In the genomic region with DNA sequence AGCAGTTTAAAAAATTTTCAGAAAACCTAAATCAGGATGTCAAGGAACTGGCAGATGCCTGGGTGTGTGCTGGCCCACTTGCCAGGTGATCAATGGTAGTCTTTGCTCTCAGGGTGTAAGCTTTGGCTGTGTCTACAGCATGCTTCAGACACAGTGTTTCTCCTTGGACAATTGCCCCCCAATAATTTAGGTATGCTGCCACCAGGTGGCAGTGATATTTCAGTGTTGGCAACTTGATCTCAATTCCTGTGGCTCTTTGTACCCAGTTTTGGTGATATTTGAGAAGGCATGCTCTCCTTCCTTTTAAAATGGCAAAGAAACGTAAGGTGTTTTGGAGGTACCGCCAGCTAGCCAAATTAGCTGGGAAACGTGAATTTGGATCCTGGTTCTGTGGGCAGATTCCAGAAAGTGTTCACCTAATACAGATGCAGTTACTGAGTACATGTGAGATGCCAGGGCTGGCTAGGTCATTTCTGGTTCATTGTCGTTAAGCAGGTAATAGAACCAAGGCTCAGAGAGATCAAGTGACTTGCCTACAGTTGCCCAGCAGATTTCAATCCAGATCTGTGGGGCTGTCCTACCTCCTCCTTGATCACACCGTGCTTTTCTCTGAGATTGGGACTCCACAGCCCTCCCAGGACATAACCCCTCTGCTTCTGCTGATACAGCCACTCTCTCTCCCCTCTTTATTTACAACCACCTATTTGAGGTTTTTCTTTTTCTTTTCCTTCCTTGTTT, we compare ENCODE assay signal across 1 cellular context.
TF ChIP-seq lines count a peak whose summit lies in the region.

No MANE protein-coding gene starts in this region.

TF ChIP-seq in GM23338, 12 proteins besides CTCF, POLR2A, EP300 and RAD21:
- TF ChIP-seq, protein P1, sequence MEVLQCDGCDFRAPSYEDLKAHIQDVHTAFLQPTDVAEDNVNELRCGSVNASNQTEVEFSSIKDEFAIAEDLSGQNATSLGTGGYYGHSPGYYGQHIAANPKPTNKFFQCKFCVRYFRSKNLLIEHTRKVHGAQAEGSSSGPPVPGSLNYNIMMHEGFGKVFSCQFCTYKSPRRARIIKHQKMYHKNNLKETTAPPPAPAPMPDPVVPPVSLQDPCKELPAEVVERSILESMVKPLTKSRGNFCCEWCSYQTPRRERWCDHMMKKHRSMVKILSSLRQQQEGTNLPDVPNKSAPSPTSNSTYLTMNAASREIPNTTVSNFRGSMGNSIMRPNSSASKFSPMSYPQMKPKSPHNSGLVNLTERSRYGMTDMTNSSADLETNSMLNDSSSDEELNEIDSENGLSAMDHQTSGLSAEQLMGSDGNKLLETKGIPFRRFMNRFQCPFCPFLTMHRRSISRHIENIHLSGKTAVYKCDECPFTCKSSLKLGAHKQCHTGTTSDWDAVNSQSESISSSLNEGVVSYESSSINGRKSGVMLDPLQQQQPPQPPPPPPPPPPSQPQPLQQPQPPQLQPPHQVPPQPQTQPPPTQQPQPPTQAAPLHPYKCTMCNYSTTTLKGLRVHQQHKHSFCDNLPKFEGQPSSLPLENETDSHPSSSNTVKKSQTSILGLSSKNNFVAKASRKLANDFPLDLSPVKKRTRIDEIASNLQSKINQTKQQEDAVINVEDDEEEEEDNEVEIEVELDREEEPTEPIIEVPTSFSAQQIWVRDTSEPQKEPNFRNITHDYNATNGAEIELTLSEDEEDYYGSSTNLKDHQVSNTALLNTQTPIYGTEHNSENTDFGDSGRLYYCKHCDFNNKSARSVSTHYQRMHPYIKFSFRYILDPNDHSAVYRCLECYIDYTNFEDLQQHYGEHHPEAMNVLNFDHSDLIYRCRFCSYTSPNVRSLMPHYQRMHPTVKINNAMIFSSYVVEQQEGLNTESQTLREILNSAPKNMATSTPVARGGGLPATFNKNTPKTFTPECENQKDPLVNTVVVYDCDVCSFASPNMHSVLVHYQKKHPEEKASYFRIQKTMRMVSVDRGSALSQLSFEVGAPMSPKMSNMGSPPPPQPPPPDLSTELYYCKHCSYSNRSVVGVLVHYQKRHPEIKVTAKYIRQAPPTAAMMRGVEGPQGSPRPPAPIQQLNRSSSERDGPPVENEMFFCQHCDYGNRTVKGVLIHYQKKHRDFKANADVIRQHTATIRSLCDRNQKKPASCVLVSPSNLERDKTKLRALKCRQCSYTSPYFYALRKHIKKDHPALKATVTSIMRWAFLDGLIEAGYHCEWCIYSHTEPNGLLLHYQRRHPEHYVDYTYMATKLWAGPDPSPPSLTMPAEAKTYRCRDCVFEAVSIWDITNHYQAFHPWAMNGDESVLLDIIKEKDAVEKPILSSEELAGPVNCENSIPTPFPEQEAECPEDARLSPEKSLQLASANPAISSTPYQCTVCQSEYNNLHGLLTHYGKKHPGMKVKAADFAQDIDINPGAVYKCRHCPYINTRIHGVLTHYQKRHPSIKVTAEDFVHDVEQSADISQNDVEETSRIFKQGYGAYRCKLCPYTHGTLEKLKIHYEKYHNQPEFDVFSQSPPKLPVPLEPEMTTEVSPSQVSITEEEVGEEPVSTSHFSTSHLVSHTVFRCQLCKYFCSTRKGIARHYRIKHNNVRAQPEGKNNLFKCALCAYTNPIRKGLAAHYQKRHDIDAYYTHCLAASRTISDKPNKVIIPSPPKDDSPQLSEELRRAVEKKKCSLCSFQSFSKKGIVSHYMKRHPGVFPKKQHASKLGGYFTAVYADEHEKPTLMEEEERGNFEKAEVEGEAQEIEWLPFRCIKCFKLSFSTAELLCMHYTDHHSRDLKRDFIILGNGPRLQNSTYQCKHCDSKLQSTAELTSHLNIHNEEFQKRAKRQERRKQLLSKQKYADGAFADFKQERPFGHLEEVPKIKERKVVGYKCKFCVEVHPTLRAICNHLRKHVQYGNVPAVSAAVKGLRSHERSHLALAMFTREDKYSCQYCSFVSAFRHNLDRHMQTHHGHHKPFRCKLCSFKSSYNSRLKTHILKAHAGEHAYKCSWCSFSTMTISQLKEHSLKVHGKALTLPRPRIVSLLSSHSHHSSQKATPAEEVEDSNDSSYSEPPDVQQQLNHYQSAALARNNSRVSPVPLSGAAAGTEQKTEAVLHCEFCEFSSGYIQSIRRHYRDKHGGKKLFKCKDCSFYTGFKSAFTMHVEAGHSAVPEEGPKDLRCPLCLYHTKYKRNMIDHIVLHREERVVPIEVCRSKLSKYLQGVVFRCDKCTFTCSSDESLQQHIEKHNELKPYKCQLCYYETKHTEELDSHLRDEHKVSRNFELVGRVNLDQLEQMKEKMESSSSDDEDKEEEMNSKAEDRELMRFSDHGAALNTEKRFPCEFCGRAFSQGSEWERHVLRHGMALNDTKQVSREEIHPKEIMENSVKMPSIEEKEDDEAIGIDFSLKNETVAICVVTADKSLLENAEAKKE (CRISPR knock-in tag; IDR thresholded peaks at IDR 0.05): no peak
- TF ChIP-seq NANOG (IDR thresholded peaks at IDR 0.05; ENCODE audit: borderline replicate concordance) (no peak), CREB1 (CRISPR knock-in tag; IDR thresholded peaks at IDR 0.05; ENCODE audit: low read depth) (no peak), STAT1 (IDR thresholded peaks at IDR 0.05; ENCODE audit: unreplicated experiment) (no peak), ZNF114 (CRISPR knock-in tag; IDR thresholded peaks at IDR 0.05) (no peak), JUNB (IDR thresholded peaks at IDR 0.05; ENCODE audit: unreplicated experiment) (no peak), POLR2AphosphoS5 (IDR thresholded peaks at IDR 0.05; ENCODE audit: low read depth) (no peak), EZH2 (IDR thresholded peaks at IDR 0.05; ENCODE audit: low read depth, unreplicated experiment) (no peak), EZH2phosphoT487 (IDR thresholded peaks at IDR 0.05; ENCODE audit: unreplicated experiment) (no peak), ZNF331 (CRISPR knock-in tag; IDR thresholded peaks at IDR 0.05; ENCODE audit: low read depth) (no peak)
- TF ChIP-seq, protein P2, sequence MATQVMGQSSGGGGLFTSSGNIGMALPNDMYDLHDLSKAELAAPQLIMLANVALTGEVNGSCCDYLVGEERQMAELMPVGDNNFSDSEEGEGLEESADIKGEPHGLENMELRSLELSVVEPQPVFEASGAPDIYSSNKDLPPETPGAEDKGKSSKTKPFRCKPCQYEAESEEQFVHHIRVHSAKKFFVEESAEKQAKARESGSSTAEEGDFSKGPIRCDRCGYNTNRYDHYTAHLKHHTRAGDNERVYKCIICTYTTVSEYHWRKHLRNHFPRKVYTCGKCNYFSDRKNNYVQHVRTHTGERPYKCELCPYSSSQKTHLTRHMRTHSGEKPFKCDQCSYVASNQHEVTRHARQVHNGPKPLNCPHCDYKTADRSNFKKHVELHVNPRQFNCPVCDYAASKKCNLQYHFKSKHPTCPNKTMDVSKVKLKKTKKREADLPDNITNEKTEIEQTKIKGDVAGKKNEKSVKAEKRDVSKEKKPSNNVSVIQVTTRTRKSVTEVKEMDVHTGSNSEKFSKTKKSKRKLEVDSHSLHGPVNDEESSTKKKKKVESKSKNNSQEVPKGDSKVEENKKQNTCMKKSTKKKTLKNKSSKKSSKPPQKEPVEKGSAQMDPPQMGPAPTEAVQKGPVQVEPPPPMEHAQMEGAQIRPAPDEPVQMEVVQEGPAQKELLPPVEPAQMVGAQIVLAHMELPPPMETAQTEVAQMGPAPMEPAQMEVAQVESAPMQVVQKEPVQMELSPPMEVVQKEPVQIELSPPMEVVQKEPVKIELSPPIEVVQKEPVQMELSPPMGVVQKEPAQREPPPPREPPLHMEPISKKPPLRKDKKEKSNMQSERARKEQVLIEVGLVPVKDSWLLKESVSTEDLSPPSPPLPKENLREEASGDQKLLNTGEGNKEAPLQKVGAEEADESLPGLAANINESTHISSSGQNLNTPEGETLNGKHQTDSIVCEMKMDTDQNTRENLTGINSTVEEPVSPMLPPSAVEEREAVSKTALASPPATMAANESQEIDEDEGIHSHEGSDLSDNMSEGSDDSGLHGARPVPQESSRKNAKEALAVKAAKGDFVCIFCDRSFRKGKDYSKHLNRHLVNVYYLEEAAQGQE (IDR thresholded peaks at IDR 0.05; ENCODE audit: unreplicated experiment): no peak
- TF ChIP-seq, protein P3, sequence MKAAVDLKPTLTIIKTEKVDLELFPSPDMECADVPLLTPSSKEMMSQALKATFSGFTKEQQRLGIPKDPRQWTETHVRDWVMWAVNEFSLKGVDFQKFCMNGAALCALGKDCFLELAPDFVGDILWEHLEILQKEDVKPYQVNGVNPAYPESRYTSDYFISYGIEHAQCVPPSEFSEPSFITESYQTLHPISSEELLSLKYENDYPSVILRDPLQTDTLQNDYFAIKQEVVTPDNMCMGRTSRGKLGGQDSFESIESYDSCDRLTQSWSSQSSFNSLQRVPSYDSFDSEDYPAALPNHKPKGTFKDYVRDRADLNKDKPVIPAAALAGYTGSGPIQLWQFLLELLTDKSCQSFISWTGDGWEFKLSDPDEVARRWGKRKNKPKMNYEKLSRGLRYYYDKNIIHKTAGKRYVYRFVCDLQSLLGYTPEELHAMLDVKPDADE (IDR thresholded peaks at IDR 0.05): no peak
